In the genomic region with DNA sequence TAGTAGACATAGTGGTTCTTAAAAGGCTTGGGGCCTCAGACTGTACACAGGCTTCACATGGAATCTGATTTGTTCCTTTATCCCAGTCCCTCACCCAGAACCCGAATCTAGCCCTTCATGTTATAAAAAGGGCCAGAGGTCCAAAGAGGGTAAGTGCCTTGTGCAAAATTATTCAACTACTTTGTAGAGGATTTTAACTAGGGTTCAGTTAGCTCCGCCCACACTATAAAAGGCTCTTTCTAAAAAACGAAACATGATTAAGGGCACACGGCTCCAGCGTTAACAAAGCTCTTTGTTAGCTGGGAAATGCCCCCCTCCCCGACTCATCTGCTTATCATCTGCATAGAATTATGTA, we compare ENCODE assay signal across 8 cellular contexts. TPM values are rescaled to one million over a fixed set of nuclear protein-coding genes. Genes with fewer than 3 reads are reported as not detected.
DNase-seq lines count a peak whose midpoint lies in the region; ATAC-seq and TF ChIP-seq lines count a peak whose summit lies in the region.

No MANE protein-coding gene starts in this region.

- ATAC-seq in right cardiac atrium (no peak), aorta (ENCODE audit: low FRiP score) (no peak), HG03139 (IDR thresholded peaks at IDR 0.05; ENCODE audit: unreplicated experiment) (no peak), GM18868 (IDR thresholded peaks at IDR 0.05; ENCODE audit: unreplicated experiment) (no peak)

- no peak overlapping the region for H2BK5ac ChIP-seq in mesendoderm (ENCODE audit: low read length)

- no peak overlapping the region for H4K5ac ChIP-seq in mesendoderm (ENCODE audit: low read length)

- H3K4me3 ChIP-seq in right cardiac atrium (ENCODE audit: low read length): peak overlapping the region; percentile 93
- H3K4me3 ChIP-seq in adrenal gland: peak overlapping the region in 2 of 4 donors; percentile 87 to 88
- no peak overlapping the region for H3K4me3 ChIP-seq in mesendoderm (ENCODE audit: low read length)
- H3K4me3 ChIP-seq in aorta (ENCODE audit: low read length in 2 of 2): peak overlapping the region; percentile 16 to 40

- H3K56ac ChIP-seq in mesendoderm (ENCODE audit: low read length): peak overlapping the region; percentile 50

- peak overlapping the region; percentile 54 for H3K9ac ChIP-seq in mesendoderm (ENCODE audit: low read length)

- H3K18ac ChIP-seq in mesendoderm (ENCODE audit: low read length): no peak overlapping the region

- no peaks in the 10 kb centered on the region for H3K9me3 ChIP-seq in right cardiac atrium (ENCODE audit: control insufficient read depth, low read length)
- H3K9me3 ChIP-seq in adrenal gland (replicated peaks in 1 of 3): no peaks in the 10 kb centered on the region
- no peaks in the 10 kb centered on the region for H3K9me3 ChIP-seq in aorta (ENCODE audit: control insufficient read depth, low read length)

- H2BK120ac ChIP-seq in mesendoderm (ENCODE audit: low read depth, low read length): no peak overlapping the region

- H3K4me2 ChIP-seq in mesendoderm (ENCODE audit: low read length): peak overlapping the region; percentile 55

- no peak for TF ChIP-seq POLR2A in adrenal gland (IDR thresholded peaks at IDR 0.05)

- H3K79me1 ChIP-seq in mesendoderm (ENCODE audit: low read length): no peaks in the 10 kb centered on the region

- H2AK5ac ChIP-seq in mesendoderm (ENCODE audit: low read length): no peak overlapping the region

- no peak overlapping the region for H2BK15ac ChIP-seq in mesendoderm (replicated peaks; ENCODE audit: low read depth)

- no peaks in the 10 kb centered on the region for H3K4me1 ChIP-seq in right cardiac atrium (ENCODE audit: control insufficient read depth, insufficient read depth, low read length)
- H3K4me1 ChIP-seq in adrenal gland (replicated peaks in 1 of 2): peaks cover 0 to 10% of the 10 kb centered on the region in 2 donors
- H3K4me1 ChIP-seq in mesendoderm (ENCODE audit: control insufficient read depth, low read depth, low read length): no peaks in the 10 kb centered on the region
- H3K4me1 ChIP-seq in aorta (ENCODE audit: control insufficient read depth in 1 of 2, insufficient read depth in 2 of 2, low read length in 2 of 2): no peaks in the 10 kb centered on the region

- H3K27me3 ChIP-seq in right cardiac atrium (ENCODE audit: control insufficient read depth, insufficient read depth) (no peaks in the 10 kb centered on the region), adrenal gland (no peaks in the 10 kb centered on the region), mesendoderm (ENCODE audit: insufficient read depth, low read length, poor library complexity) (no peaks in the 10 kb centered on the region), aorta (ENCODE audit: control insufficient read depth in 1 of 2, insufficient read depth in 2 of 2, low read length in 1 of 2) (no peaks in the 10 kb centered on the region)

- WGBS in right cardiac atrium: 15% methylated on average over 6 of the region's 6 CpGs
- 8 to 13% (median 10%) methylated on average over 6 of the region's 6 CpGs for WGBS in adrenal gland, 4 donors
- no CpG with 5 or more reads among the region's 6 CpGs for WGBS in mesendoderm (ENCODE audit: extremely low coverage, insufficient coverage, low lambda C conversion rate)
- 10 to 11% methylated on average over 6 of the region's 6 CpGs for WGBS in aorta, 2 donors

- H3K4ac ChIP-seq in mesendoderm (ENCODE audit: low read depth, low read length): no peak overlapping the region

- H3K36me3 ChIP-seq in adrenal gland (replicated peaks in 1 of 2): peaks cover 0 to 6% of the 10 kb centered on the region in 2 donors
- H3K36me3 ChIP-seq in mesendoderm (ENCODE audit: control insufficient read depth, insufficient read depth, low read length): peaks cover 1% of the 10 kb centered on the region
- H3K36me3 ChIP-seq in aorta (ENCODE audit: control insufficient read depth in 1 of 2, insufficient read depth in 2 of 2, low read length in 1 of 2): no peaks in the 10 kb centered on the region

- H3K27ac ChIP-seq in right cardiac atrium (ENCODE audit: low read length): no peak overlapping the region
- peak overlapping the region in 3 of 5 donors; percentile 2 to 97 (median 95) for H3K27ac ChIP-seq in adrenal gland
- no peak overlapping the region for H3K27ac ChIP-seq in mesendoderm (ENCODE audit: low read depth, low read length)
- H3K27ac ChIP-seq in aorta (ENCODE audit: low read depth in 1 of 2, low read length in 2 of 2): no peak overlapping the region

- peaks cover 16% of the 10 kb centered on the region for H3K79me2 ChIP-seq in mesendoderm (ENCODE audit: control insufficient read depth, insufficient read depth, low read length)

- no peak overlapping the region for H3K23ac ChIP-seq in mesendoderm (ENCODE audit: low read length)

- no peak overlapping the region for H4K8ac ChIP-seq in mesendoderm (ENCODE audit: low read depth, low read length)

- intact Hi-C loops in right cardiac atrium (cut with DNase I) (loop anchor here (2.0 to 10.0 kb wide), 8 partner anchors 62 to 533 kb away; no protein-coding TSS in a partner anchor), cardiac septum (cut with DNase I) (loop anchor here (1.0 to 5.0 kb wide), 3 partner anchors 42 to 533 kb away; no protein-coding TSS in a partner anchor), adrenal gland (cut with DNase I) (loop anchor here (5.0 to 10.0 kb wide), 3 partner anchors 62 to 536 kb away; no protein-coding TSS in a partner anchor), aorta (cut with DNase I) (loop anchor here (2.0 to 5.0 kb wide), 2 partner anchors 67 to 534 kb away; no protein-coding TSS in a partner anchor)

- DNase-seq in right cardiac atrium (no peak), cardiac septum (ENCODE audit: low spot score) (no peak), adrenal gland (no peak), mesendoderm (no peak), aorta (no peak), SK-N-DZ (ENCODE audit: low spot score) (no peak)

- TF ChIP-seq CTCF in adrenal gland (IDR thresholded peaks at IDR 0.05): no peak

RNA-seq across cellular contexts. Expression of gene SOCS2, which starts 3.2 kb away (rescaled TPM):
- total RNA-seq in right cardiac atrium (10 to 100 TPM; 11.3 to 19.1 (median 14.6) TPM), cardiac septum (40.3 TPM), adrenal gland (10 to 100 TPM; 30.7 to 66.4 (median 48.1) TPM), aorta (10 to 100 TPM; 22.5 to 27.1 TPM)
- polyA plus RNA-seq in right cardiac atrium (16.9 TPM), adrenal gland (10 to 100 TPM; 28.2 to 46.5 (median 29.4) TPM), aorta (10 to 100 TPM; 14.3 to 24.7 TPM)
- polyA plus RNA-seq in mesendoderm (2013, experiment 1 of 2): 41.4 TPM
- polyA plus RNA-seq in mesendoderm (2013, experiment 2 of 2): 39.4 TPM
- 34.9 and 55.9 TPM in 2 replicates for polyA plus RNA-seq in SK-N-DZ (2014; cell fraction: cytosol; rRNA removed)
- polyA plus RNA-seq in SK-N-DZ (2014; cell fraction: nucleus; rRNA removed): 70.1 and 81.4 TPM in 2 replicates

Comparison
In these comparisons a context has a peak if more than half of its experiments do, and no peak if none do; other contexts are left out.
1. H3K27ac ChIP-seq: peak in adrenal gland (3 of 5); none in right cardiac atrium (single experiment), mesendoderm (single experiment) and aorta (0 of 2).